8 cellular contexts compared by ENCODE assay signal in genomic region chr1:199422206-199422605, GRCh38.
DNase-seq lines count a peak whose midpoint lies in the region; ATAC-seq and TF ChIP-seq lines count a peak whose summit lies in the region.

No MANE protein-coding gene starts in this region.

- peak; percentile 44 to 69 for TF ChIP-seq CTCF in mammary epithelial cell (conservative IDR thresholded peaks at IDR 0.05 in 1 of 2, IDR thresholded peaks at IDR 0.05 in 1 of 2; ENCODE audit: extremely low read depth in 1 of 2, insufficient read depth in 1 of 2, low read depth in 1 of 2, low read length in 2 of 2)
- peak in 1 of 2 donors; percentile 23 for TF ChIP-seq CTCF in left lung (IDR thresholded peaks at IDR 0.05)

- H3K4me1 ChIP-seq in mammary epithelial cell (ENCODE audit: insufficient read depth, low read length) (no peaks in the 10 kb centered on the region), left lung (no peaks in the 10 kb centered on the region)

- ATAC-seq in left lung (peak; percentile 85), HG03342 (IDR thresholded peaks at IDR 0.05; ENCODE audit: unreplicated experiment) (no peak), GM18867 (IDR thresholded peaks at IDR 0.05; ENCODE audit: unreplicated experiment) (no peak)

- WGBS in mammary epithelial cell (ENCODE audit: low coverage, missing lambda C conversion rate), result 20% methylated on average over 1 of the region's 1 CpG

- H3K27ac ChIP-seq in mammary epithelial cell (ENCODE audit: insufficient read depth, low read depth, low read length) (no peak overlapping the region), left lung (no peak overlapping the region)

- intact Hi-C loops in mammary epithelial cell (cut with micrococcal nuclease), result loop anchor here (1.0 to 10.0 kb wide), 5 partner anchors 179 to 666 kb away; no protein-coding TSS in a partner anchor
- intact Hi-C loops in left lung (cut with DNase I), result no loop called here

- no TSS peak for BruUV-seq in mammary epithelial cell (replicated peaks; lab: Mats Ljungman, UMichigan)

- dilution Hi-C loops in mammary epithelial cell (cut with HindIII; ENCODE audit: low sequenced_read_pairs), result no loop called here

- H2AFZ ChIP-seq in mammary epithelial cell (ENCODE audit: low read depth, low read length), result no peak overlapping the region

- CTCF ChIA-PET in mammary epithelial cell (lab: Charles Lee; ENCODE audit: low non-redundant PET), result interaction anchor here (0.6 to 0.7 kb wide), 3 partner anchors 298 to 680 kb away, joined by 3 to 7 read pairs (median 5); no protein-coding TSS in a partner anchor

- no peaks in the 10 kb centered on the region for H3K79me2 ChIP-seq in mammary epithelial cell (ENCODE audit: insufficient read depth, low read length)

- H3K36me3 ChIP-seq in mammary epithelial cell (ENCODE audit: insufficient read depth, low read length), result no peaks in the 10 kb centered on the region
- H3K36me3 ChIP-seq in left lung, result no peaks in the 10 kb centered on the region

- DNase-seq in DMS53 (lab: John Stamatoyannopoulos, UW) (peak; percentile 54), LHCN-M2 (ENCODE audit: low read depth) (peak; percentile 76), mammary epithelial cell (peak; percentile 45), left lung (no peak), NCI-H187 treated with DMSO at 0.1 percent for 48 hours (lab: John Stamatoyannopoulos, UW) (no peak)
- no peak for DNase-seq in effector CD8-positive, alpha-beta T cell (lab: John Stamatoyannopoulos, UW)

- H3K4me3 ChIP-seq in mammary epithelial cell (replicated peaks in 1 of 3; ENCODE audit: insufficient read depth in 1 of 3, low read depth in 2 of 3, low read length in 3 of 3) (no peak overlapping the region), left lung (no peak overlapping the region)

- no peak overlapping the region for H3K4me2 ChIP-seq in mammary epithelial cell (ENCODE audit: insufficient read depth, low read depth, low read length)

- H3K9me3 ChIP-seq in mammary epithelial cell (replicated peaks; ENCODE audit: insufficient read depth, low read length) (no peaks in the 10 kb centered on the region), left lung (peaks cover 0 to 4% of the 10 kb centered on the region in 2 donors)

- no peak overlapping the region for H3K9ac ChIP-seq in mammary epithelial cell (ENCODE audit: insufficient read depth, low read length)

- H4K20me1 ChIP-seq in mammary epithelial cell (ENCODE audit: insufficient read depth, low read length), result no peaks in the 10 kb centered on the region

- H3K27me3 ChIP-seq in mammary epithelial cell (ENCODE audit: insufficient read depth, low read length) (no peaks in the 10 kb centered on the region), left lung (no peaks in the 10 kb centered on the region)

- in situ Hi-C loops in mammary epithelial cell (cut with MboI; ENCODE audit: low sequenced_read_pairs in 2 of 2), result no loop called here

Comparison
In these comparisons a context has a peak if more than half of its experiments do, and no peak if none do; other contexts are left out.
1. DNase-seq: peak in DMS53 (single experiment), LHCN-M2 (single experiment) and mammary epithelial cell (single experiment); none in left lung (0 of 2), NCI-H187 treated with DMSO at 0.1 percent for 48 hours (single experiment) and effector CD8-positive, alpha-beta T cell (single experiment).